In genomic region chr11:6622261-6623171, GRCh38 we compare ENCODE assay signal across 19 cellular contexts. TPM values are rescaled to one million over a fixed set of nuclear protein-coding genes. Genes with fewer than 3 reads are reported as not detected.
DNase-seq lines count a peak whose midpoint lies in the region; ATAC-seq and TF ChIP-seq lines count a peak whose summit lies in the region.
"Had no signal": no experiment of that assay in that cellular context is flagged by ENCODE, and none has a peak within 500 bp of the region (broad histone marks: within the 10 kb centered on the region; RNA-seq: fewer than 3 reads in every experiment).

No MANE protein-coding gene starts in this region.

- intact Hi-C loops in sciatic nerve (cut with DNase I): no loop called here

- peaks cover 5% of the 10 kb centered on the region for H3K36me3 ChIP-seq in H7 (replicated peaks; ENCODE audit: control insufficient read depth, insufficient read depth, low read length)
- H3K36me3 ChIP-seq: upper lobe of right lung had no signal

- DNase-seq in NCI-H510A (lab: John Stamatoyannopoulos, UW) (peak; percentile 6), NCI-H510A treated with DMSO at 0.1 percent for 48 hours (lab: John Stamatoyannopoulos, UW) (no peak), H7 (peak; percentile 60), choroid plexus epithelial cell (ENCODE audit: low read depth) (no peak), sciatic nerve (ENCODE audit: low spot score) (peak; percentile 55), erythroblast (lab: John Stamatoyannopoulos, UW) (no peak), inferior parietal cortex (ENCODE audit: extremely low spot score) (no peak)
- DNase-seq: activated CD4-positive, alpha-beta memory T cell treated with anti-CD3 and anti-CD28 coated beads for 36 hours; activated CD4-positive, CD25-positive, alpha-beta regulatory T cell; activated gamma-delta T cell; Calu3; kidney glomerular epithelial cell; NCI-H1694 treated with DMSO at 0.1 percent for 48 hours; NCI-H446 treated with DMSO at 0.1 percent for 48 hours; nucleus accumbens; right cardiac atrium; Right ventricle myocardium superior; upper lobe of right lung had no signal

- no peaks in the 10 kb centered on the region for H3K27me3 ChIP-seq in H7 (ENCODE audit: control insufficient read depth, insufficient read depth, low read length)
- H3K27me3 ChIP-seq: upper lobe of right lung had no signal

- TF ChIP-seq CTCF in choroid plexus epithelial cell (conservative IDR thresholded peaks at IDR 0.05; ENCODE audit: low read depth, low read length): peak; percentile 20

- H3K4me3 ChIP-seq in H7 (ENCODE audit: insufficient read depth, low read depth, low read length): no peak overlapping the region
- no peak overlapping the region for H3K4me3 ChIP-seq in choroid plexus epithelial cell (ENCODE audit: low read depth, low read length)
- H3K4me3 ChIP-seq: upper lobe of right lung had no signal

- ATAC-seq in sciatic nerve (no peak), GM18867 (IDR thresholded peaks at IDR 0.05; ENCODE audit: unreplicated experiment) (no peak)
- ATAC-seq: right cardiac atrium, upper lobe of right lung had no signal

- TF ChIP-seq POLR2A in erythroblast (IDR thresholded peaks at IDR 0.05; ENCODE audit: low read length): no peak

RNA-seq across cellular contexts. Expression of gene TPP1, which starts 3.3 kb away (rescaled TPM):
- total RNA-seq in H7 (2014; rRNA removed; shearing (Covaris generic)): 13.9 and 17.1 TPM in 2 replicates
- 100 TPM for total RNA-seq in sciatic nerve

RNA-seq across cellular contexts. Expression of gene TAF10, which starts 10.5 kb away (rescaled TPM):
- 121 and 198 TPM in 2 replicates for total RNA-seq in H7 (2014; rRNA removed; shearing (Covaris generic))
- total RNA-seq in sciatic nerve: 79.4 TPM

RNA-seq across cellular contexts. Expression of gene ILK, which starts 18.9 kb away (rescaled TPM):
- 114 and 130 TPM in 2 replicates for total RNA-seq in H7 (2014; rRNA removed; shearing (Covaris generic))
- 208 TPM for total RNA-seq in sciatic nerve

RNA-seq across cellular contexts. Expression of gene RRP8, which starts 19.1 kb away (rescaled TPM):
- total RNA-seq in H7 (2014; rRNA removed; shearing (Covaris generic)): 18.0 and 20.1 TPM in 2 replicates
- total RNA-seq in sciatic nerve: 20.9 TPM

RNA-seq across cellular contexts. Expression of gene DCHS1, which starts 33.1 kb away (rescaled TPM):
- 15.7 and 16.8 TPM in 2 replicates for total RNA-seq in H7 (2014; rRNA removed; shearing (Covaris generic))
- 22.7 TPM for total RNA-seq in sciatic nerve

Comparison
In these comparisons a context has a peak if more than half of its experiments do, and no peak if none do; other contexts are left out.
1. DNase-seq: peak in NCI-H510A (single experiment), H7 (single experiment) and sciatic nerve (single experiment); none in NCI-H510A treated with DMSO at 0.1 percent for 48 hours (single experiment), choroid plexus epithelial cell (single experiment), erythroblast (0 of 2) and inferior parietal cortex (single experiment).